Comparison of ENCODE assay signal across 8 cellular contexts in genomic region chr9:121121582-121122087, GRCh38. TPM values are rescaled to one million over a fixed set of nuclear protein-coding genes. Genes with fewer than 3 reads are reported as not detected.
A peak's percentile ranks its signal among the peaks of the same experiment; 100 is the strongest.
DNase-seq lines count a peak whose midpoint lies in the region; ATAC-seq and TF ChIP-seq lines count a peak whose summit lies in the region.

No MANE protein-coding gene starts in this region.

- peaks cover 0 to 8% (median 0%) of the 10 kb centered on the region in 4 donors for H3K4me1 ChIP-seq in right lobe of liver

- H3K36me3 ChIP-seq in right lobe of liver: no peaks in the 10 kb centered on the region

- intact Hi-C loops in right lobe of liver (cut with DNase I): no loop called here

- peak; percentile 27 to 44 (median 37) for TF ChIP-seq CTCF in right lobe of liver (IDR thresholded peaks at IDR 0.05)

- ATAC-seq in GM18870 (IDR thresholded peaks at IDR 0.05; ENCODE audit: unreplicated experiment) (peak; percentile 96), HG03108 (IDR thresholded peaks at IDR 0.05; ENCODE audit: unreplicated experiment) (peak; percentile 97), right lobe of liver (peak; percentile 99 to 100 (median 100))

- H3K27ac ChIP-seq in right lobe of liver: peak overlapping the region; percentile 28 to 56 (median 48)

- 0% methylated on average over 17 of the region's 17 CpGs for WGBS in right lobe of liver (ENCODE audit: insufficient coverage, low coverage, low lambda C conversion rate, missing lambda C conversion rate)

- TF ChIP-seq POLR2A in right lobe of liver (IDR thresholded peaks at IDR 0.05): peak; percentile 75

- DNase-seq in AG08395 (ENCODE audit: low spot score) (peak; percentile 96), NCI-H69 (lab: John Stamatoyannopoulos, UW) (peak; percentile 98), dermis microvascular lymphatic vessel endothelial cell (ENCODE audit: low read depth in 2 of 2) (peak; percentile 90 to 97), right lobe of liver (peak; percentile 97 to 99 (median 98))
- DNase-seq in activated CD4-positive, alpha-beta T cell treated with anti-CD3 and anti-CD28 coated beads, Interleukin-2, amount 50 U/mL, for 24 hours (ENCODE audit: low read depth in 1 of 2, low spot score in 1 of 2): peak; percentile 81 to 92
- peak; percentile 97 for DNase-seq in stimulated activated CD4-positive, alpha-beta T cell treated with anti-CD3 and anti-CD28 coated beads, Interleukin-4, amount 100 ng/mL, for 24 hours

- H3K4me3 ChIP-seq in right lobe of liver: peak overlapping the region; percentile 33 to 48 (median 42)

- H3K27me3 ChIP-seq in right lobe of liver: no peaks in the 10 kb centered on the region

- H3K9me3 ChIP-seq in right lobe of liver: no peaks in the 10 kb centered on the region

RNA-seq across cellular contexts. Expression of gene CNTRL, which starts 46.9 kb away (rescaled TPM):
- total RNA-seq in dermis microvascular lymphatic vessel endothelial cell (6.2 and 8.1 TPM in 2 replicates), right lobe of liver (1 to 10 TPM; 2.8 to 5.6 (median 4.2) TPM)

Comparison
In these comparisons a context has a peak if more than half of its experiments do, and no peak if none do; other contexts are left out.
1. Peak in every context shown above with its lines: DNase-seq, ATAC-seq, H3K4me3 ChIP-seq and H3K27ac ChIP-seq.